ENCODE assay signal across 3 cellular contexts in genomic region chr11:47162426-47162825, GRCh38.
TF ChIP-seq lines count a peak whose summit lies in the region.

No MANE protein-coding gene starts in this region.

TF ChIP-seq in GM12891, 5 proteins besides CTCF, POLR2A, EP300 and RAD21:
- TF ChIP-seq SPI1 (IDR thresholded peaks at IDR 0.05; ENCODE audit: low read depth, low read length) (no peak), POLR2AphosphoS5 (IDR thresholded peaks at IDR 0.05; ENCODE audit: low read depth, low read length) (peak; percentile 68)
TF ChIP-seq in GM12891: peak in this region for 1.

TF ChIP-seq in GM23338, 12 proteins besides CTCF, POLR2A, EP300 and RAD21:
- TF ChIP-seq NANOG (IDR thresholded peaks at IDR 0.05; ENCODE audit: borderline replicate concordance), result no peak
- no peak for TF ChIP-seq REST (IDR thresholded peaks at IDR 0.05; ENCODE audit: unreplicated experiment)
- no peak for TF ChIP-seq CREB1 (CRISPR knock-in tag; IDR thresholded peaks at IDR 0.05; ENCODE audit: low read depth)
- no peak for TF ChIP-seq ZNF114 (CRISPR knock-in tag; IDR thresholded peaks at IDR 0.05)
- no peak for TF ChIP-seq EZH2phosphoT487 (IDR thresholded peaks at IDR 0.05; ENCODE audit: unreplicated experiment)

TF ChIP-seq in K562, 482 proteins besides CTCF, POLR2A, EP300 and RAD21:
- no peak for TF ChIP-seq ARID3B (CRISPR knock-in tag; IDR thresholded peaks at IDR 0.05; ENCODE audit: borderline replicate concordance)
- TF ChIP-seq MTF1 (CRISPR knock-in tag; IDR thresholded peaks at IDR 0.05; ENCODE audit: borderline replicate concordance), result no peak
- TF ChIP-seq TEAD4 (IDR thresholded peaks at IDR 0.05; ENCODE audit: low read length), result no peak
- no peak for TF ChIP-seq TEAD4 (CRISPR knock-in tag; IDR thresholded peaks at IDR 0.05; ENCODE audit: borderline replicate concordance)
- no peak for TF ChIP-seq E4F1 (CRISPR knock-in tag; IDR thresholded peaks at IDR 0.05; ENCODE audit: borderline replicate concordance)
- TF ChIP-seq ZSCAN32 (CRISPR knock-in tag; IDR thresholded peaks at IDR 0.05), result no peak
- TF ChIP-seq THAP12 (CRISPR knock-in tag; IDR thresholded peaks at IDR 0.05), result no peak
- TF ChIP-seq HDAC8 (tag; IDR thresholded peaks at IDR 0.05), result no peak
- no peak for TF ChIP-seq AFF1 (IDR thresholded peaks at IDR 0.05; ENCODE audit: low read depth in 1 of 2, partially characterized antibody in 2 of 2)
- TF ChIP-seq SAFB2 (IDR thresholded peaks at IDR 0.05; ENCODE audit: borderline replicate concordance, low read depth, low read length, severe bottlenecking), result no peak
- no peak for TF ChIP-seq HLTF (IDR thresholded peaks at IDR 0.05)
TF ChIP-seq in K562: peak in this region for 0.
